Comparison of ENCODE assay signal across 14 cellular contexts in genomic region chr18:42155024-42155423, GRCh38.
"Had no signal": no experiment of that assay in that cellular context is flagged by ENCODE, and none has a peak within 500 bp of the region (broad histone marks: within the 10 kb centered on the region; RNA-seq: fewer than 3 reads in every experiment).

No MANE protein-coding gene starts in this region.

- H3K27me3 Mint-ChIP-seq: activated T-helper 17 cell treated with anti-CD3 and anti-CD28 coated beads, Interleukin-2, amount 50 U/mL, for 72 hours; stimulated activated memory B cell treated with anti-CD40 and anti-IgM and Interleukin-4, amounts not matched to agents 10 μg/mL and 1 μg/mL and 100 μg/mL, for 72 hours had no signal

- H3K9me3 Mint-ChIP-seq: activated naive CD4-positive, alpha-beta T cell treated with anti-CD3 and anti-CD28 coated beads for 36 hours; activated T-helper 17 cell treated with anti-CD3 and anti-CD28 coated beads, Interleukin-2, amount 50 U/mL, for 72 hours; stimulated activated memory B cell treated with anti-CD40 and anti-IgM and Interleukin-4, amounts not matched to agents 10 μg/mL and 1 μg/mL and 100 μg/mL, for 72 hours had no signal

- H3K4me2 ChIP-seq: smooth muscle cell had no signal

- H3K36me3 ChIP-seq: colonic mucosa, gastrocnemius medialis, tibial artery, vagina had no signal

- H3K4me1 ChIP-seq: colonic mucosa, gastrocnemius medialis, parathyroid adenoma, vagina had no signal

- H2AFZ ChIP-seq: parathyroid adenoma had no signal

- DNase-seq: activated CD4-positive, alpha-beta T cell treated with anti-CD3 and anti-CD28 coated beads for 4 hours; activated CD8-positive, alpha-beta T cell treated with anti-CD3 and anti-CD28 coated beads, Interleukin-2, amount 10 ng/mL, durations not matched to agents 7 days and 5 days; activated naive CD4-positive, alpha-beta T cell treated with anti-CD3 and anti-CD28 coated beads for 36 hours; caudate nucleus; colonic mucosa; effector CD8-positive, alpha-beta T cell; gastrocnemius medialis; kidney; tibial artery had no signal

- H3K9me3 ChIP-seq: colonic mucosa, gastrocnemius medialis, tibial artery, vagina had no signal

- H3K4me3 ChIP-seq: colonic mucosa, gastrocnemius medialis, smooth muscle cell, tibial artery, vagina had no signal

- H3K79me2 ChIP-seq: parathyroid adenoma had no signal

- H3K27ac Mint-ChIP-seq: activated CD8-positive, alpha-beta T cell treated with anti-CD3 and anti-CD28 coated beads, Interleukin-2, amount 10 ng/mL, durations not matched to agents 7 days and 5 days; activated naive CD4-positive, alpha-beta T cell treated with anti-CD3 and anti-CD28 coated beads for 36 hours; activated T-helper 17 cell treated with anti-CD3 and anti-CD28 coated beads, Interleukin-2, amount 50 U/mL, for 72 hours; stimulated activated memory B cell treated with anti-CD40 and anti-IgM and Interleukin-4, amounts not matched to agents 10 μg/mL and 1 μg/mL and 100 μg/mL, for 72 hours had no signal

- H3K4me3 Mint-ChIP-seq: activated CD8-positive, alpha-beta T cell treated with anti-CD3 and anti-CD28 coated beads, Interleukin-2, amount 10 ng/mL, durations not matched to agents 7 days and 5 days; activated naive CD4-positive, alpha-beta T cell treated with anti-CD3 and anti-CD28 coated beads for 36 hours; activated T-helper 17 cell treated with anti-CD3 and anti-CD28 coated beads, Interleukin-2, amount 50 U/mL, for 72 hours; stimulated activated memory B cell treated with anti-CD40 and anti-IgM and Interleukin-4, amounts not matched to agents 10 μg/mL and 1 μg/mL and 100 μg/mL, for 72 hours had no signal

- H3K9ac ChIP-seq: parathyroid adenoma had no signal

- ATAC-seq: activated CD8-positive, alpha-beta T cell treated with anti-CD3 and anti-CD28 coated beads, Interleukin-2, amount 10 ng/mL, durations not matched to agents 7 days and 5 days; activated T-helper 17 cell treated with anti-CD3 and anti-CD28 coated beads, Interleukin-2, amount 50 U/mL, for 72 hours; gastrocnemius medialis; stimulated activated memory B cell treated with anti-CD40 and anti-IgM and Interleukin-4, amounts not matched to agents 10 μg/mL and 1 μg/mL and 100 μg/mL, for 72 hours had no signal

- H3K27me3 ChIP-seq: colonic mucosa, gastrocnemius medialis, tibial artery, vagina had no signal

- H3K36me3 Mint-ChIP-seq: stimulated activated memory B cell treated with anti-CD40 and anti-IgM and Interleukin-4, amounts not matched to agents 10 μg/mL and 1 μg/mL and 100 μg/mL, for 72 hours had no signal

- H3K27ac ChIP-seq: colonic mucosa, gastrocnemius medialis, parathyroid adenoma, tibial artery, vagina had no signal

- H3K4me1 Mint-ChIP-seq: activated T-helper 17 cell treated with anti-CD3 and anti-CD28 coated beads, Interleukin-2, amount 50 U/mL, for 72 hours; stimulated activated memory B cell treated with anti-CD40 and anti-IgM and Interleukin-4, amounts not matched to agents 10 μg/mL and 1 μg/mL and 100 μg/mL, for 72 hours had no signal
